ENCODE assay signal across 8 cellular contexts in genomic region chr18:77071711-77072292, GRCh38.
A peak's percentile ranks its signal among the peaks of the same experiment; 100 is the strongest.
DNase-seq lines count a peak whose midpoint lies in the region; ATAC-seq and TF ChIP-seq lines count a peak whose summit lies in the region.

No MANE protein-coding gene starts in this region.

- H3K9me3 ChIP-seq in MG63 = no peaks in the 10 kb centered on the region

- H3K27ac ChIP-seq in skin epidermis = peak overlapping the region in 16 of 21 experiments; percentile 10 to 91 (median 58)

- no peak for ATAC-seq in HG02970 (IDR thresholded peaks at IDR 0.05; ENCODE audit: low FRiP score, unreplicated experiment)

- TF ChIP-seq CTCF in fibroblast of the aortic adventitia (IDR thresholded peaks at IDR 0.05; ENCODE audit: insufficient read depth, low read length) (no peak), GM20000 (IDR thresholded peaks at IDR 0.05; ENCODE audit: extremely low read depth, missing control alignments) (no peak)

- H3K4me3 ChIP-seq in MG63 = no peak overlapping the region
- no peak overlapping the region for H3K4me3 ChIP-seq in fibroblast of the aortic adventitia (ENCODE audit: low read depth, low read length)
- no peak overlapping the region for H3K4me3 ChIP-seq in skin epidermis

- DNase-seq in MG63 = peak; percentile 87
- peak; percentile 74 for DNase-seq in activated CD8-positive, alpha-beta memory T cell treated with anti-CD3 and anti-CD28 coated beads, Interleukin-2, amount 50 U/mL, for 1 hour (ENCODE audit: extremely low read depth)
- peak; percentile 99 for DNase-seq in fibroblast of the aortic adventitia (ENCODE audit: low read depth)
- no peak for DNase-seq in nucleus accumbens (lab: John Stamatoyannopoulos, UW)
- no peak for DNase-seq in AML-193 (lab: John Stamatoyannopoulos, UW)
- DNase-seq in GM20000 (ENCODE audit: low spot score) = no peak

- H3K36me3 ChIP-seq in MG63 = no peaks in the 10 kb centered on the region

- no peaks in the 10 kb centered on the region for H3K27me3 ChIP-seq in MG63

Comparison
In these comparisons a context has a peak if more than half of its experiments do, and no peak if none do; other contexts are left out.
1. DNase-seq: peak in MG63 (single experiment), activated CD8-positive, alpha-beta memory T cell treated with anti-CD3 and anti-CD28 coated beads, Interleukin-2, amount 50 U/mL, for 1 hour (single experiment) and fibroblast of the aortic adventitia (single experiment); none in nucleus accumbens (0 of 56), AML-193 (0 of 2) and GM20000 (single experiment).